ENCODE assay signal across 16 cellular contexts in the genomic region with DNA sequence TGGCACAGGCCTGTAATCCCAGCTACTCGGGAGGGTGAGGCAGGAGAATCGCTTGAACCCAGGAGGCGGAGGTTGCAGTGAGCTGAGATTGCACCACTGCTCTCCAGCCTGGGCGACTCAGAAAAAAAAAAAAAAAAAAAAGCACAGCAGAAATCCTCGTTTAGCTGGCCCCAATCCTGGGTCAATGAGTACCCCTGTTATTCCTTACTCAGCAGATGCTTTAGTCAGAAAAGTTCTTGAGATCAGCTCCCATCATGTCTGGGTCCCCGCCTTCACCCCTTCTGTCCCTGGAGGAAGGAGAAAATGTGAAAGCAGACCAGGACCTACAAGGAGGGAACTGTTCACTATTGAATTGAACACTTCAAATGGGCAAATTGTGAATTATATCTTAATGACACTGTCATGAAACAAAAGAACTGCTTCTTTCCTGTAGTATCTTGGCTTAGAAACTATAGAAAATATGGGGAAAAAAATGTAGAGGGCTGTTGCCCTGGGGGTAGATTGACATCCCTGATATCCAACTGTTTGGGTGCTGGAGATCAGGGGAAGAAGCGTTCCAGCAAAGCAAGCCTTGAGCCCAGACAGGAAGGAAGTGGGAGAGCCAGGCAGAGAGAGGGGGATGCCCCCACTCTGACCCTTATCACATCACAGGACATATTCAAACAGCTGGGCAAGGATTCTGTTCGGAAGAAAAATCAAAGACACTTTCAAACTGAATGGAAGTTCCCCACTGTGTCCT. TPM values are rescaled to one million over a fixed set of nuclear protein-coding genes. Genes with fewer than 3 reads are reported as not detected.
DNase-seq lines count a peak whose midpoint lies in the region; ATAC-seq, FAIRE-seq and TF ChIP-seq lines count a peak whose summit lies in the region.
"Had no signal": no experiment of that assay in that cellular context is flagged by ENCODE, and none has a peak within 500 bp of the region (broad histone marks: within the 10 kb centered on the region; RNA-seq: fewer than 3 reads in every experiment).

No MANE protein-coding gene starts in this region.

- H3K4me3 Mint-ChIP-seq in stimulated activated naive CD8-positive, alpha-beta T cell treated with anti-CD3 and anti-CD28 coated beads, Interleukin-15, Interleukin-2, amounts not matched to agents 100 ng/mL and 50 ng/mL, for 24 hours = no peak overlapping the region
- no peak overlapping the region for H3K4me3 Mint-ChIP-seq in HFFc6
- H3K4me3 Mint-ChIP-seq: activated naive CD8-positive, alpha-beta T cell; immature natural killer cell; naive thymus-derived CD8-positive, alpha-beta T cell; type B pancreatic cell had no signal

- no peak for TF ChIP-seq POLR2A in H54 (IDR thresholded peaks at IDR 0.05; ENCODE audit: low read depth, low read length)

- no peak for FAIRE-seq in H54 (lab: Jason Lieb, UNC)

- no peaks in the 10 kb centered on the region for H3K36me3 Mint-ChIP-seq in stimulated activated naive CD8-positive, alpha-beta T cell treated with anti-CD3 and anti-CD28 coated beads, Interleukin-15, Interleukin-2, amounts not matched to agents 100 ng/mL and 50 ng/mL, for 24 hours (ENCODE audit: low read depth)
- H3K36me3 Mint-ChIP-seq in HFFc6 (ENCODE audit: low read depth) = no peaks in the 10 kb centered on the region
- H3K36me3 Mint-ChIP-seq: activated naive CD8-positive, alpha-beta T cell; immature natural killer cell; naive thymus-derived CD8-positive, alpha-beta T cell; type B pancreatic cell had no signal

- peaks cover 11% of the 10 kb centered on the region for H3K4me1 Mint-ChIP-seq in stimulated activated naive CD8-positive, alpha-beta T cell treated with anti-CD3 and anti-CD28 coated beads, Interleukin-15, Interleukin-2, amounts not matched to agents 100 ng/mL and 50 ng/mL, for 24 hours (ENCODE audit: low read depth)
- H3K4me1 Mint-ChIP-seq in HFFc6 (ENCODE audit: low read depth) = peaks cover 15% of the 10 kb centered on the region

- no peak for TF ChIP-seq CTCF in HFFc6 (IDR thresholded peaks at IDR 0.05)

- H3K9me3 Mint-ChIP-seq in stimulated activated naive CD8-positive, alpha-beta T cell treated with anti-CD3 and anti-CD28 coated beads, Interleukin-15, Interleukin-2, amounts not matched to agents 100 ng/mL and 50 ng/mL, for 24 hours = no peaks in the 10 kb centered on the region
- H3K9me3 Mint-ChIP-seq in HFFc6 = no peaks in the 10 kb centered on the region
- H3K9me3 Mint-ChIP-seq: immature natural killer cell; naive thymus-derived CD8-positive, alpha-beta T cell; type B pancreatic cell had no signal

- peak overlapping the region; percentile 14 for H3K27ac Mint-ChIP-seq in stimulated activated naive CD8-positive, alpha-beta T cell treated with anti-CD3 and anti-CD28 coated beads, Interleukin-15, Interleukin-2, amounts not matched to agents 100 ng/mL and 50 ng/mL, for 24 hours
- no peak overlapping the region for H3K27ac Mint-ChIP-seq in HFFc6
- H3K27ac Mint-ChIP-seq: activated naive CD8-positive, alpha-beta T cell; immature natural killer cell; type B pancreatic cell had no signal

- ATAC-seq in stimulated activated naive CD8-positive, alpha-beta T cell treated with anti-CD3 and anti-CD28 coated beads, Interleukin-15, Interleukin-2, amounts not matched to agents 100 U/mL and 50 U/mL, for 24 hours = no peak
- ATAC-seq in GM19467 (IDR thresholded peaks at IDR 0.05; ENCODE audit: unreplicated experiment) (no peak), HG02981 (IDR thresholded peaks at IDR 0.05; ENCODE audit: unreplicated experiment) (no peak)
- ATAC-seq: naive thymus-derived CD8-positive, alpha-beta T cell had no signal

- no peak for DNase-seq in stimulated activated naive CD8-positive, alpha-beta T cell treated with anti-CD3 and anti-CD28 coated beads, Interleukin-15, Interleukin-2, amounts not matched to agents 100 U/mL and 50 U/mL, for 24 hours
- DNase-seq in NCI-H69 (lab: John Stamatoyannopoulos, UW) (peak; percentile 34), foreskin melanocyte (peak; percentile 62), H54 (ENCODE audit: insufficient read length, low spot score) (no peak), HFFc6 (no peak)
- DNase-seq: cortex of kidney; immature natural killer cell; naive thymus-derived CD8-positive, alpha-beta T cell; NCI-H187 treated with DMSO at 0.1 percent for 48 hours; spleen had no signal

- no peaks in the 10 kb centered on the region for H3K27me3 Mint-ChIP-seq in stimulated activated naive CD8-positive, alpha-beta T cell treated with anti-CD3 and anti-CD28 coated beads, Interleukin-15, Interleukin-2, amounts not matched to agents 100 ng/mL and 50 ng/mL, for 24 hours
- H3K27me3 Mint-ChIP-seq in HFFc6 (ENCODE audit: insufficient read depth) = no peaks in the 10 kb centered on the region
- H3K27me3 Mint-ChIP-seq: activated naive CD8-positive, alpha-beta T cell; type B pancreatic cell had no signal

RNA-seq across cellular contexts. Expression of gene KCNG3, which starts 16.6 kb away (rescaled TPM):
- total RNA-seq in HFFc6 (2021; fragmentation: NEBNext Ultra II Directional; extraction: Animal tissue kit (Norgen Biotek cat#: 25700)) = not detected
- total RNA-seq: naive thymus-derived CD8-positive, alpha-beta T cell; T-helper 1 cell treated with Interleukin-12 subunit alpha and Interleukin-12 subunit beta and Interleukin-4 antibody, amounts not matched to agents 30 ng/mL and 1 ng/mL, for 36 hours had no signal

RNA-seq across cellular contexts. Expression of gene MTA3, which starts 58.1 kb away (rescaled TPM):
- 10 to 100 TPM; 26.2 to 33.4 (median 30.7) TPM for total RNA-seq in HFFc6 (2021; fragmentation: NEBNext Ultra II Directional; extraction: Animal tissue kit (Norgen Biotek cat#: 25700))

Comparison
In these comparisons a context has a peak if more than half of its experiments do, and no peak if none do; other contexts are left out.
1. DNase-seq: peak in NCI-H69 (single experiment) and foreskin melanocyte (single experiment); none in stimulated activated naive CD8-positive, alpha-beta T cell treated with anti-CD3 and anti-CD28 coated beads, Interleukin-15, Interleukin-2, amounts not matched to agents 100 U/mL and 50 U/mL, for 24 hours (single experiment), H54 (single experiment) and HFFc6 (single experiment).